ENCODE assay signal across 19 cellular contexts in the genomic region with DNA sequence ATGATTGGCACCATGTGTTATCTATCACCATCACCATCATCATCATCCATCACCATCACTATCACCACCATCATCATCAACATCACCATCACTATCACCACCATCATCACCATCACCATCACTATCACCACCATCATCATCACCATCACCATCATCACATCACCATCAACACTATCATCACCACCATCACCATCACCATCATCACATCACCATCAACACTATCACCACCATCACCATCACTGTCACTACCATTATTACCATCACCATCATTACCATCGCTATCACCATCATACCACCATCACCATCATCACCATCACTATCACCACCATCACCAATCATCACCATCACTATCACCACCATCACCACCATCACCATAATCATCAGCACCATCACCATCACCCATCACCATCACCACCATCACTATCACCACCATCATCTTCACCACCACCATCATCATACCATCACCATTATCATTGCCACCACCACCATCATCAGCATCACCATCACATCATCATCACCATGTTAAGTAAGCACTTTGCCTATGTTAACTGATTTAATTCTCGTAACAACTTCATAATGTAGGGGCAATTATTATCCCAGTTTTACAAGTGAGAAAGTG.
DNase-seq lines count a peak whose midpoint lies in the region; ATAC-seq, FAIRE-seq and TF ChIP-seq lines count a peak whose summit lies in the region.
"Had no signal": no experiment of that assay in that cellular context is flagged by ENCODE, and none has a peak within 500 bp of the region (broad histone marks: within the 10 kb centered on the region; RNA-seq: fewer than 3 reads in every experiment).

No MANE protein-coding gene starts in this region.

- H4K91ac ChIP-seq in H9 (ENCODE audit: insufficient read length, low read depth, low read length) (no peak overlapping the region), neuronal stem cell (ENCODE audit: low read depth, low read length, poor library complexity) (no peak overlapping the region)

- H3K27ac ChIP-seq in CD4-positive, CD25-positive, alpha-beta regulatory T cell (ENCODE audit: insufficient read depth, low read length, poor library complexity, severe bottlenecking) = no peak overlapping the region
- H3K27ac ChIP-seq in H9 (ENCODE audit: insufficient read length, low read depth, low read length) (no peak overlapping the region), GM12878 (ENCODE audit: control insufficient read depth, insufficient read depth) (no peak overlapping the region), neuronal stem cell (replicated peaks; ENCODE audit: low read length) (no peak overlapping the region)
- H3K27ac ChIP-seq: GM23248, HL-60, KMS-11 had no signal

- H3K27ac Mint-ChIP-seq in CD4-positive, CD25-positive, alpha-beta regulatory T cell = peak overlapping the region in 2 of 3 donors; percentile 2 to 8
- no peak overlapping the region for H3K27ac Mint-ChIP-seq in H9
- H3K27ac Mint-ChIP-seq: B cell, HFFc6, IgD-negative memory B cell had no signal

- H3K79me2 ChIP-seq in H9 (ENCODE audit: insufficient read depth, low read length) = no peaks in the 10 kb centered on the region
- no peaks in the 10 kb centered on the region for H3K79me2 ChIP-seq in GM12878 (ENCODE audit: control insufficient read depth, insufficient read depth, low read length)

- no peak overlapping the region for H4K5ac ChIP-seq in H9 (ENCODE audit: insufficient read length, low read depth, low read length)

- WGBS in H9 (ENCODE audit: extremely low coverage, insufficient read length, low lambda C conversion rate) = 100% methylated on average over 1 of the region's 2 CpGs
- 84% methylated on average over 2 of the region's 2 CpGs for WGBS in GM12878 (ENCODE audit: insufficient coverage, insufficient replicate concordance, low lambda C conversion rate, missing lambda C conversion rate)
- WGBS in neuronal stem cell (ENCODE audit: extremely low coverage in 2 of 2, insufficient read length in 2 of 2, insufficient replicate concordance in 1 of 2), 2 donors = 100% methylated on average over 1 of the region's 2 CpGs; no CpG with 5 or more reads in 1 of the 2 donors

- ATAC-seq in CD4-positive, CD25-positive, alpha-beta regulatory T cell (ENCODE audit: low read depth in 2 of 2) = no peak
- no peak for ATAC-seq in GM12878
- no peak for ATAC-seq in left lobe of liver
- no peak for ATAC-seq in GM18511 (IDR thresholded peaks at IDR 0.05; ENCODE audit: unreplicated experiment)

- H3K18ac ChIP-seq in H9 (ENCODE audit: insufficient read length, low read depth, low read length) (no peak overlapping the region), neuronal stem cell (ENCODE audit: low read length) (no peak overlapping the region)

- no peak overlapping the region for H3K4me3 ChIP-seq in CD4-positive, CD25-positive, alpha-beta regulatory T cell (ENCODE audit: low read depth, low read length)
- H3K4me3 ChIP-seq in GM12878 (no peak overlapping the region), neuronal stem cell (ENCODE audit: low read length in 2 of 2) (no peak overlapping the region)
- H3K4me3 ChIP-seq: GM23248 had no signal

- H4K8ac ChIP-seq in H9 (replicated peaks; ENCODE audit: insufficient read length, low read depth, low read length) (no peak overlapping the region), neuronal stem cell (ENCODE audit: low read depth, low read length) (no peak overlapping the region)

- SMC1A ChIA-PET in GM12878 (lab: Charles Lee; ENCODE audit: uncharacterized antibody, unreplicated experiment) = interaction anchor here (1.6 kb wide), 1 partner anchor 22 kb away, joined by 3 read pairs; no protein-coding TSS in a partner anchor

- no peak overlapping the region for H3K14ac ChIP-seq in H9 (ENCODE audit: insufficient read depth, low read length)
- no peak overlapping the region for H3K14ac ChIP-seq in neuronal stem cell (ENCODE audit: low read length)

- no peak for TF ChIP-seq EP300 in GM12878 (IDR thresholded peaks at IDR 0.05; ENCODE audit: borderline replicate concordance in 1 of 2, control insufficient read depth in 1 of 2, low read depth in 2 of 2, low read length in 2 of 2)

- no peak overlapping the region for H3K23ac ChIP-seq in H9 (ENCODE audit: insufficient read length, low read depth, low read length)
- peak overlapping the region; percentile 65 for H3K23ac ChIP-seq in neuronal stem cell (ENCODE audit: low read depth, low read length, poor library complexity)

- in situ Hi-C loops in GM12878 (cut with MboI) = loop anchor here (25.0 kb wide), 2 partner anchors 89 to 1639 kb away; partner anchors contain the start of gene USP25

- no peak for DNase-seq in CD4-positive, CD25-positive, alpha-beta regulatory T cell
- DNase-seq in H9 (no peak), GM12878 (ENCODE audit: low read depth, low spot score) (no peak), neuronal stem cell (ENCODE audit: low spot score) (no peak), left lobe of liver (ENCODE audit: low spot score) (no peak), NCI-H146 (lab: John Stamatoyannopoulos, UW) (no peak)
- DNase-seq: C1 segment of cervical spinal cord; CD4-positive, alpha-beta memory T cell; DMS79; GM23248; H7; HFFc6 had no signal

- TF ChIP-seq CTCF in H9 (conservative IDR thresholded peaks at IDR 0.05) (no peak), GM12878 (IDR thresholded peaks at IDR 0.05 in 2 of 3, conservative IDR thresholded peaks at IDR 0.05 in 1 of 3; ENCODE audit: control insufficient read depth in 2 of 3, extremely low read depth in 1 of 3, insufficient read depth in 1 of 3, low read depth in 3 of 3, low read length in 3 of 3) (no peak)

- H3K79me1 ChIP-seq in H9 (ENCODE audit: insufficient read depth, low read depth, low read length, poor library complexity, severe bottlenecking) = no peaks in the 10 kb centered on the region
- H3K79me1 ChIP-seq in neuronal stem cell (ENCODE audit: low read depth, low read length) = peaks cover 3% of the 10 kb centered on the region

- no peak for TF ChIP-seq POLR2A in GM12878 (IDR thresholded peaks at IDR 0.05; ENCODE audit: low read depth, low read length)

- no peak overlapping the region for H3K4me2 ChIP-seq in H9 (ENCODE audit: insufficient read depth, insufficient read length, low read length)
- no peak overlapping the region for H3K4me2 ChIP-seq in GM12878 (ENCODE audit: control insufficient read depth, insufficient read depth)
- no peak overlapping the region for H3K4me2 ChIP-seq in neuronal stem cell (ENCODE audit: insufficient read depth, low read length, poor library complexity, severe bottlenecking)
- H3K4me2 ChIP-seq: KMS-11 had no signal

- no peaks in the 10 kb centered on the region for H3K27me3 Mint-ChIP-seq in CD4-positive, CD25-positive, alpha-beta regulatory T cell
- no peaks in the 10 kb centered on the region; the same call in 1 of the 2 replicates for H3K27me3 Mint-ChIP-seq in H9 (ENCODE audit: low read depth)
- H3K27me3 Mint-ChIP-seq: B cell; CD4-positive, alpha-beta memory T cell; IgD-negative memory B cell had no signal

- peaks cover 0 to 6% (median 1%) of the 10 kb centered on the region in 7 donors for H3K9me3 Mint-ChIP-seq in CD4-positive, CD25-positive, alpha-beta regulatory T cell
- H3K9me3 Mint-ChIP-seq in H9 = peaks cover 53 to 67% of the 10 kb centered on the region in 2 experiments
- H3K9me3 Mint-ChIP-seq: HFFc6 had no signal

- H2AK5ac ChIP-seq in H9 (ENCODE audit: insufficient read length, low read length) = no peak overlapping the region
- no peak overlapping the region for H2AK5ac ChIP-seq in neuronal stem cell (ENCODE audit: low read depth, low read length)

- H3K4ac ChIP-seq in H9 (ENCODE audit: low read depth, low read length) (no peak overlapping the region), neuronal stem cell (ENCODE audit: low read length) (no peak overlapping the region)

- H3K36me3 ChIP-seq in CD4-positive, CD25-positive, alpha-beta regulatory T cell (ENCODE audit: control insufficient read depth, insufficient read depth, low read length) = no peaks in the 10 kb centered on the region
- H3K36me3 ChIP-seq in GM12878 (ENCODE audit: control insufficient read depth in 2 of 2, insufficient read depth in 2 of 2, low read length in 1 of 2) (no peaks in the 10 kb centered on the region; a peak in 1 of 4 replicates), neuronal stem cell (replicated peaks in 1 of 2; ENCODE audit: control insufficient read depth in 2 of 2, insufficient read depth in 2 of 2, low read length in 2 of 2) (peaks cover 9 to 54% of the 10 kb centered on the region in 2 donors)

- CTCF ChIA-PET in GM12878 (lab: Yijun Ruan, JAX) = no interaction called here

- H2BK15ac ChIP-seq in H9 (ENCODE audit: low read depth, low read length) = no peak overlapping the region
- H2BK15ac ChIP-seq in neuronal stem cell (ENCODE audit: low read length) = no peak overlapping the region

- no peak overlapping the region for H3T11ph ChIP-seq in H9 (ENCODE audit: low read length)

- H2BK5ac ChIP-seq in H9 (ENCODE audit: insufficient read length, low read length) (no peak overlapping the region), neuronal stem cell (ENCODE audit: low read length) (no peak overlapping the region)

- H3K9me3 ChIP-seq in CD4-positive, CD25-positive, alpha-beta regulatory T cell (ENCODE audit: control insufficient read depth in 2 of 2, low read length in 2 of 2) = no peaks in the 10 kb centered on the region
- H3K9me3 ChIP-seq in H9 (ENCODE audit: control insufficient read depth, low read depth, low read length) = no peaks in the 10 kb centered on the region
- no peaks in the 10 kb centered on the region; the same call in 2 of the 3 replicates for H3K9me3 ChIP-seq in GM12878 (replicated peaks; ENCODE audit: control insufficient read depth, insufficient read depth, low read length)
- H3K9me3 ChIP-seq in neuronal stem cell (replicated peaks in 1 of 2; ENCODE audit: control insufficient read depth in 2 of 2, insufficient read depth in 1 of 2, low read depth in 1 of 2, low read length in 2 of 2) = peaks cover 0 to 3% of the 10 kb centered on the region in 2 donors

- no peak overlapping the region for H2BK20ac ChIP-seq in H9 (ENCODE audit: low read depth, low read length, poor library complexity, severe bottlenecking)

- H2BK120ac ChIP-seq in H9 (ENCODE audit: low read depth, low read length, poor library complexity, severe bottlenecking) = no peak overlapping the region
- H2BK120ac ChIP-seq in neuronal stem cell (ENCODE audit: low read depth, low read length) = no peak overlapping the region

- no peaks in the 10 kb centered on the region for H3K4me1 ChIP-seq in CD4-positive, CD25-positive, alpha-beta regulatory T cell (ENCODE audit: control insufficient read depth, insufficient read depth, low read length, poor library complexity, severe bottlenecking)
- H3K4me1 ChIP-seq in H9 (ENCODE audit: insufficient read depth, low read length) (peaks cover 3% of the 10 kb centered on the region; the same call in 1 of the 2 replicates), GM12878 (ENCODE audit: control insufficient read depth, insufficient read depth, low read length) (peaks cover 9% of the 10 kb centered on the region), neuronal stem cell (ENCODE audit: control insufficient read depth in 2 of 2, insufficient read depth in 1 of 2, low read depth in 1 of 2, low read length in 2 of 2) (peaks cover 0 to 10% of the 10 kb centered on the region in 2 donors)

- H2AFZ ChIP-seq in H9 (ENCODE audit: low read length) = no peak overlapping the region
- no peak overlapping the region for H2AFZ ChIP-seq in GM12878 (ENCODE audit: control insufficient read depth, low read depth, low read length)
- H2AFZ ChIP-seq in neuronal stem cell (ENCODE audit: low read length) = no peak overlapping the region
- H2AFZ ChIP-seq: GM23248 had no signal

- no peaks in the 10 kb centered on the region for H4K20me1 ChIP-seq in H9 (ENCODE audit: control insufficient read depth, insufficient read depth, insufficient read length)
- H4K20me1 ChIP-seq in GM12878 (ENCODE audit: control insufficient read depth, insufficient read depth) = no peaks in the 10 kb centered on the region

- POLR2A ChIA-PET in GM12878 (lab: Charles Lee) = no interaction called here

- TF ChIP-seq RAD21 in GM12878 (IDR thresholded peaks at IDR 0.05; ENCODE audit: insufficient read depth, low read depth, low read length) = no peak

- peaks cover 0 to 2% (median 0%) of the 10 kb centered on the region in 4 donors for H3K4me1 Mint-ChIP-seq in CD4-positive, CD25-positive, alpha-beta regulatory T cell
- peaks cover 11 to 12% of the 10 kb centered on the region in 2 experiments for H3K4me1 Mint-ChIP-seq in H9
- H3K4me1 Mint-ChIP-seq: B cell had no signal

- no TSS peak for BruUV-seq in GM12878 (replicated peaks; lab: Mats Ljungman, UMichigan)

- H3K27me3 ChIP-seq in CD4-positive, CD25-positive, alpha-beta regulatory T cell (ENCODE audit: control insufficient read depth, insufficient read depth, low read length) = no peaks in the 10 kb centered on the region
- H3K27me3 ChIP-seq in H9 (ENCODE audit: insufficient read depth, low read length) = no peaks in the 10 kb centered on the region
- H3K27me3 ChIP-seq in GM12878 (replicated peaks in 1 of 2; ENCODE audit: control insufficient read depth in 2 of 2, insufficient read depth in 2 of 2, low read length in 1 of 2) = no peaks in the 10 kb centered on the region
- H3K27me3 ChIP-seq in neuronal stem cell (ENCODE audit: control insufficient read depth in 3 of 3, insufficient read depth in 3 of 3, low read depth in 1 of 3, low read length in 3 of 3) = no peaks in the 10 kb centered on the region

- H3K56ac ChIP-seq in H9 (ENCODE audit: insufficient read length, low read depth, low read length) = peak overlapping the region; percentile 42

- FAIRE-seq in GM12878 (lab: Jason Lieb, UNC) = no peak
- FAIRE-seq: A204.1, GM12892 had no signal

- RAD21 ChIA-PET in GM12878 (lab: Charles Lee; ENCODE audit: unreplicated experiment) = no interaction called here

- intact Hi-C loops in GM12878 (cut with micrococcal nuclease; ENCODE audit: unreplicated experiment) = no loop called here

- no peak overlapping the region for H3K4me3 Mint-ChIP-seq in CD4-positive, CD25-positive, alpha-beta regulatory T cell
- no peak overlapping the region for H3K4me3 Mint-ChIP-seq in H9
- H3K4me3 Mint-ChIP-seq: B cell, HFFc6, IgD-negative memory B cell had no signal

- no peak overlapping the region for H3K9ac ChIP-seq in H9 (ENCODE audit: extremely low read depth, insufficient read length, low read length)
- H3K9ac ChIP-seq in GM12878 (ENCODE audit: control insufficient read depth, insufficient read depth, low read length) = no peak overlapping the region
- H3K9ac ChIP-seq in neuronal stem cell (ENCODE audit: low read depth, low read length, poor library complexity) = no peak overlapping the region
- H3K9ac ChIP-seq: GM23248, KMS-11 had no signal

- peaks cover 9% of the 10 kb centered on the region for H3K36me3 Mint-ChIP-seq in CD4-positive, CD25-positive, alpha-beta regulatory T cell
- H3K36me3 Mint-ChIP-seq in H9 (ENCODE audit: insufficient read depth in 1 of 3, low read depth in 3 of 3) = peaks cover 18 to 24% (median 19%) of the 10 kb centered on the region in 3 experiments

- H3K23me2 ChIP-seq in H9 (ENCODE audit: insufficient read length, low read depth, low read length, poor library complexity, severe bottlenecking) = no peaks in the 10 kb centered on the region

- H2BK12ac ChIP-seq in H9 (ENCODE audit: insufficient read length, low read depth, low read length) (no peak overlapping the region), neuronal stem cell (ENCODE audit: low read length) (peak overlapping the region; percentile 16)

Comparison
In these comparisons a context has a peak if more than half of its experiments do, and no peak if none do; other contexts are left out.
1. H3K27ac Mint-ChIP-seq: peak in CD4-positive, CD25-positive, alpha-beta regulatory T cell (2 of 3); none in H9 (0 of 3).